Comparison of ENCODE assay signal across 25 cellular contexts in the genomic region with DNA sequence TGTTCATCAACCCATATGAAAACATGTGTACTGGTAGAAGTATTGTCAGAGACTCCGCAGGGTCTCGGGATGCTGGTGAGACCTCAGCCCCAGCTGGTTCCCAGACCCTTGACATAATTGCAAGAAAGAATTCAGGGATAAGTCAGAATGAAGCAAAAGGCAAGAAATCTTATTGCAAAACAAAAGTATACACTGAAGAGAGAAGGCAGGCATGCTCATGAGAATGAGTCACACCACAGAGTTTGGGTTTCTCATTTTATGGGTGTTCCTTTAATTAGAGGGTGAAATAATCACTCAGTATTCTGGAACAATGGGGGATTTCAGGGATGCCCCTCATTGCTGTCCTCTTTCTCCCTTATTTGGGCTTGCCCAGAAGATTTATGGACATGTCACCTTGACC.
DNase-seq lines count a peak whose midpoint lies in the region; ATAC-seq, FAIRE-seq and TF ChIP-seq lines count a peak whose summit lies in the region.
"Had no signal": no experiment of that assay in that cellular context is flagged by ENCODE, and none has a peak within 500 bp of the region (broad histone marks: within the 10 kb centered on the region; RNA-seq: fewer than 3 reads in every experiment).

No MANE protein-coding gene starts in this region.

- TF ChIP-seq CTCF in astrocyte (IDR thresholded peaks at IDR 0.05; ENCODE audit: insufficient read depth, low read depth, low read length) (no peak), fibroblast of pulmonary artery (IDR thresholded peaks at IDR 0.05; ENCODE audit: low read length, missing control alignments) (no peak), Peyer's patch (IDR thresholded peaks at IDR 0.05) (no peak)

- H3K9ac ChIP-seq in astrocyte (ENCODE audit: low read length): no peak overlapping the region
- H3K9ac ChIP-seq: SK-N-SH had no signal

- no peak overlapping the region for H3K4me3 ChIP-seq in astrocyte (ENCODE audit: insufficient read depth, low read depth, low read length)
- no peak overlapping the region for H3K4me3 ChIP-seq in fibroblast of pulmonary artery (replicated peaks; ENCODE audit: low read depth, low read length)
- H3K4me3 ChIP-seq in Peyer's patch: no peak overlapping the region
- H3K4me3 ChIP-seq: cardiac muscle cell, heart right ventricle, K562, vagina had no signal

- H3K27ac ChIP-seq in astrocyte (ENCODE audit: low read depth, low read length) (no peak overlapping the region), Peyer's patch (no peak overlapping the region)
- H3K27ac ChIP-seq: cardiac muscle cell, heart right ventricle, HL-60, neutrophil, vagina had no signal

- no peaks in the 10 kb centered on the region for H3K79me2 ChIP-seq in astrocyte (ENCODE audit: insufficient read depth, low read length)

- H3K4me1 ChIP-seq in astrocyte (ENCODE audit: insufficient read depth, low read length) (no peaks in the 10 kb centered on the region), Peyer's patch (no peaks in the 10 kb centered on the region)
- H3K4me1 ChIP-seq: heart right ventricle, vagina had no signal

- H3K4me1 Mint-ChIP-seq in astrocyte (ENCODE audit: low read depth, unreplicated experiment): peaks cover 5% of the 10 kb centered on the region
- H3K4me1 Mint-ChIP-seq: immature natural killer cell had no signal

- no peak for FAIRE-seq in astrocyte (lab: Jason Lieb, UNC)
- FAIRE-seq: K562 had no signal

- no peak overlapping the region for H3K4me3 Mint-ChIP-seq in astrocyte (ENCODE audit: unreplicated experiment)
- H3K4me3 Mint-ChIP-seq: activated CD8-positive, alpha-beta T cell treated with anti-CD3 and anti-CD28 coated beads, Interleukin-2, amount 10 ng/mL, durations not matched to agents 7 days and 5 days; activated T-cell treated with anti-CD3 and anti-CD28 coated beads, Interleukin-2, amount 50 U/mL, for 72 hours; CD4-positive, alpha-beta T cell; immature natural killer cell had no signal

- no peaks in the 10 kb centered on the region for H4K20me1 ChIP-seq in astrocyte (ENCODE audit: insufficient read depth, low read length)

- H3K4me2 ChIP-seq in astrocyte (ENCODE audit: low read length): no peak overlapping the region
- H3K4me2 ChIP-seq: SK-N-SH had no signal

- no peak overlapping the region for H2AFZ ChIP-seq in astrocyte (ENCODE audit: low read depth, low read length)

- H3K27ac Mint-ChIP-seq in astrocyte (ENCODE audit: unreplicated experiment): no peak overlapping the region
- H3K27ac Mint-ChIP-seq: activated CD8-positive, alpha-beta T cell treated with anti-CD3 and anti-CD28 coated beads, Interleukin-2, amount 10 ng/mL, durations not matched to agents 7 days and 5 days; activated naive CD4-positive, alpha-beta T cell treated with anti-CD3 and anti-CD28 coated beads, Interleukin-2, amount 50 U/mL, for 72 hours; activated T-cell treated with anti-CD3 and anti-CD28 coated beads, Interleukin-2, amount 50 U/mL, for 72 hours; CD4-positive, alpha-beta T cell; immature natural killer cell had no signal

- H3K27me3 ChIP-seq in astrocyte (ENCODE audit: insufficient read depth, low read length) (no peaks in the 10 kb centered on the region), Peyer's patch (no peaks in the 10 kb centered on the region)
- H3K27me3 ChIP-seq: cardiac muscle cell, heart right ventricle, neutrophil, vagina had no signal

- TF ChIP-seq POLR2A in Peyer's patch (IDR thresholded peaks at IDR 0.05): no peak

- DNase-seq in AG08395 (ENCODE audit: low spot score) (peak; percentile 6), HT1080 (ENCODE audit: low read depth) (peak; percentile 31), astrocyte (ENCODE audit: low read depth) (peak; percentile 14), fibroblast of pulmonary artery (ENCODE audit: low read depth) (peak; percentile 21), Peyer's patch (no peak), NAMALWA (ENCODE audit: low spot score) (no peak)
- DNase-seq: ACHN; activated CD8-positive, alpha-beta T cell treated with anti-CD3 and anti-CD28 coated beads, Interleukin-2, amount 10 ng/mL, durations not matched to agents 7 days and 5 days; activated T-cell treated with anti-CD3 and anti-CD28 coated beads, Interleukin-2, amount 50 U/mL, for 72 hours; CD4-positive, alpha-beta T cell; DMS53; erythroblast; heart right ventricle; immature natural killer cell; NCI-H1092 treated with DMSO at 0.1 percent for 48 hours; NCI-H526; SK-N-SH had no signal

- H3K9me3 ChIP-seq in astrocyte (ENCODE audit: insufficient read depth, low read depth, low read length) (no peaks in the 10 kb centered on the region), Peyer's patch (no peaks in the 10 kb centered on the region)
- H3K9me3 ChIP-seq: heart right ventricle, neutrophil, SK-N-SH, vagina had no signal

- no peaks in the 10 kb centered on the region for H3K36me3 ChIP-seq in astrocyte (ENCODE audit: insufficient read depth, low read length)
- no peaks in the 10 kb centered on the region for H3K36me3 ChIP-seq in Peyer's patch
- H3K36me3 ChIP-seq: cardiac muscle cell, heart right ventricle, neutrophil, vagina had no signal

- H3K9me3 Mint-ChIP-seq in astrocyte (ENCODE audit: unreplicated experiment): no peaks in the 10 kb centered on the region

- ATAC-seq in HG02884 (IDR thresholded peaks at IDR 0.05; ENCODE audit: unreplicated experiment): no peak
- no peak for ATAC-seq in GM19395 (IDR thresholded peaks at IDR 0.05; ENCODE audit: unreplicated experiment)
- ATAC-seq: activated CD8-positive, alpha-beta T cell treated with anti-CD3 and anti-CD28 coated beads, Interleukin-2, amount 10 ng/mL, durations not matched to agents 7 days and 5 days; activated naive CD4-positive, alpha-beta T cell treated with anti-CD3 and anti-CD28 coated beads, Interleukin-2, amount 50 U/mL, for 72 hours; activated T-cell treated with anti-CD3 and anti-CD28 coated beads, Interleukin-2, amount 50 U/mL, for 72 hours; heart right ventricle; K562 had no signal

- no peaks in the 10 kb centered on the region for H3K36me3 Mint-ChIP-seq in astrocyte (ENCODE audit: low read depth, unreplicated experiment)
- H3K36me3 Mint-ChIP-seq: activated naive CD4-positive, alpha-beta T cell treated with anti-CD3 and anti-CD28 coated beads, Interleukin-2, amount 50 U/mL, for 72 hours; immature natural killer cell had no signal

- H3K27me3 Mint-ChIP-seq in astrocyte (ENCODE audit: low read depth, unreplicated experiment): no peaks in the 10 kb centered on the region
- H3K27me3 Mint-ChIP-seq: CD4-positive, alpha-beta T cell had no signal

Comparison
In these comparisons a context has a peak if more than half of its experiments do, and no peak if none do; other contexts are left out.
1. DNase-seq: peak in AG08395 (single experiment), HT1080 (single experiment), astrocyte (single experiment) and fibroblast of pulmonary artery (single experiment); none in Peyer's patch (0 of 3) and NAMALWA (single experiment).